ENCODE assay signal across 15 cellular contexts in genomic region chr2:10534514-10535250, GRCh38.
DNase-seq lines count a peak whose midpoint lies in the region; ATAC-seq and TF ChIP-seq lines count a peak whose summit lies in the region.
"Had no signal": no experiment of that assay in that cellular context is flagged by ENCODE, and none has a peak within 500 bp of the region (broad histone marks: within the 10 kb centered on the region; RNA-seq: fewer than 3 reads in every experiment).

No MANE protein-coding gene starts in this region.

- no peak overlapping the region for H3K27ac Mint-ChIP-seq in activated CD8-positive, alpha-beta T cell treated with anti-CD3 and anti-CD28 coated beads for 36 hours
- H3K27ac Mint-ChIP-seq in activated CD8-positive, alpha-beta T cell treated with anti-CD3 and anti-CD28 coated beads, Interleukin-2, amount 10 ng/mL, durations not matched to agents 7 days and 5 days: no peak overlapping the region

- POLR2A ChIA-PET in activated CD8-positive, alpha-beta T cell treated with anti-CD3 and anti-CD28 coated beads for 36 hours (lab: Charles Lee): no interaction called here
- POLR2A ChIA-PET in activated CD8-positive, alpha-beta T cell treated with anti-CD3 and anti-CD28 coated beads, Interleukin-2, amount 10 ng/mL, durations not matched to agents 7 days and 5 days (lab: Charles Lee): no interaction called here

- TF ChIP-seq POLR2A in spleen (IDR thresholded peaks at IDR 0.05): no peak
- TF ChIP-seq POLR2A in ovary (IDR thresholded peaks at IDR 0.05): no peak

- H4K20me1 ChIP-seq in fibroblast of lung (ENCODE audit: control insufficient read depth, extremely low read depth, insufficient read depth, low read length): no peaks in the 10 kb centered on the region

- no peaks in the 10 kb centered on the region for H3K36me3 ChIP-seq in fibroblast of lung (ENCODE audit: control insufficient read depth, insufficient read depth, low read length)
- no peaks in the 10 kb centered on the region for H3K36me3 ChIP-seq in spleen
- H3K36me3 ChIP-seq in ovary: no peaks in the 10 kb centered on the region
- H3K36me3 ChIP-seq: tibial artery had no signal

- H3K36me3 Mint-ChIP-seq in activated CD8-positive, alpha-beta T cell treated with anti-CD3 and anti-CD28 coated beads for 36 hours (ENCODE audit: low read depth): no peaks in the 10 kb centered on the region
- H3K36me3 Mint-ChIP-seq in activated CD8-positive, alpha-beta T cell treated with anti-CD3 and anti-CD28 coated beads, Interleukin-2, amount 10 ng/mL, durations not matched to agents 7 days and 5 days (ENCODE audit: low read depth): no peaks in the 10 kb centered on the region

- H3K4me3 ChIP-seq in fibroblast of lung (replicated peaks in 1 of 4; ENCODE audit: control extremely low read depth in 1 of 4, insufficient read depth in 1 of 4, low read depth in 3 of 4, low read length in 4 of 4): no peak overlapping the region
- H3K4me3 ChIP-seq in spleen: no peak overlapping the region
- no peak overlapping the region for H3K4me3 ChIP-seq in ovary
- H3K4me3 ChIP-seq: lung, tibial artery had no signal

- intact Hi-C loops in activated CD8-positive, alpha-beta T cell treated with anti-CD3 and anti-CD28 coated beads for 36 hours (cut with micrococcal nuclease): no loop called here
- intact Hi-C loops in spleen (cut with DNase I; ENCODE audit: low total_unique reads) (no loop called here), ovary (cut with DNase I) (no loop called here)

- H3K9ac ChIP-seq in fibroblast of lung (ENCODE audit: insufficient read depth, low read length): no peak overlapping the region

- no peak for DNase-seq in activated CD8-positive, alpha-beta T cell treated with anti-CD3 and anti-CD28 coated beads for 36 hours
- DNase-seq in activated CD8-positive, alpha-beta T cell treated with anti-CD3 and anti-CD28 coated beads, Interleukin-2, amount 10 ng/mL, durations not matched to agents 7 days and 5 days: no peak
- DNase-seq in RPMI7951 (ENCODE audit: low read depth): peak; percentile 80
- peak; percentile 12 to 56 for DNase-seq in fibroblast of lung (ENCODE audit: low read depth in 2 of 2)
- DNase-seq in spleen: peak; percentile 66
- DNase-seq in AG08395 (ENCODE audit: low spot score): no peak
- no peak for DNase-seq in ovary
- no peak for DNase-seq in DMS 273 (lab: John Stamatoyannopoulos, UW; ENCODE audit: unreplicated experiment)
- DNase-seq: activated naive CD4-positive, alpha-beta T cell treated with anti-CD3 and anti-CD28 coated beads, Interleukin-2, amount 50 U/mL, for 16 hours; erythroblast; hippocampal formation; NCI-H2171 had no signal

- no peaks in the 10 kb centered on the region for H3K9me3 Mint-ChIP-seq in activated CD8-positive, alpha-beta T cell treated with anti-CD3 and anti-CD28 coated beads for 36 hours
- no peaks in the 10 kb centered on the region for H3K9me3 Mint-ChIP-seq in activated CD8-positive, alpha-beta T cell treated with anti-CD3 and anti-CD28 coated beads, Interleukin-2, amount 10 ng/mL, durations not matched to agents 7 days and 5 days (ENCODE audit: insufficient read depth)

- H3K4me2 ChIP-seq in fibroblast of lung (ENCODE audit: extremely low read depth, insufficient read depth, low read length): no peak overlapping the region

- H2AFZ ChIP-seq in fibroblast of lung (ENCODE audit: low read length): no peak overlapping the region

- WGBS in spleen, 5 donors: 81 to 85% (median 81%) methylated on average over 18 to 19 of the region's 19 CpGs
- WGBS in ovary, 3 donors: 81 to 86% (median 83%) methylated on average over 18 to 19 of the region's 19 CpGs

- H3K27ac ChIP-seq in fibroblast of lung (ENCODE audit: insufficient read depth, low read length) (no peak overlapping the region), spleen (no peak overlapping the region), ovary (no peak overlapping the region)
- H3K27ac ChIP-seq: tibial artery had no signal

- H3K4me3 Mint-ChIP-seq in activated CD8-positive, alpha-beta T cell treated with anti-CD3 and anti-CD28 coated beads for 36 hours: no peak overlapping the region
- H3K4me3 Mint-ChIP-seq in activated CD8-positive, alpha-beta T cell treated with anti-CD3 and anti-CD28 coated beads, Interleukin-2, amount 10 ng/mL, durations not matched to agents 7 days and 5 days: no peak overlapping the region

- peak; percentile 21 for ATAC-seq in activated CD8-positive, alpha-beta T cell treated with anti-CD3 and anti-CD28 coated beads for 36 hours
- ATAC-seq in activated CD8-positive, alpha-beta T cell treated with anti-CD3 and anti-CD28 coated beads, Interleukin-2, amount 10 ng/mL, durations not matched to agents 7 days and 5 days: no peak

- no peak for TF ChIP-seq CTCF in activated CD8-positive, alpha-beta T cell treated with anti-CD3 and anti-CD28 coated beads for 36 hours (IDR thresholded peaks at IDR 0.05)
- no peak for TF ChIP-seq CTCF in fibroblast of lung (conservative IDR thresholded peaks at IDR 0.05 in 1 of 2, IDR thresholded peaks at IDR 0.05 in 1 of 2; ENCODE audit: low read depth in 1 of 2, low read length in 2 of 2)
- no peak for TF ChIP-seq CTCF in spleen (IDR thresholded peaks at IDR 0.05 in 8 of 11, conservative IDR thresholded peaks at IDR 0.05 in 3 of 11)
- no peak for TF ChIP-seq CTCF in ovary (IDR thresholded peaks at IDR 0.05)

- peaks cover 5% of the 10 kb centered on the region for H3K27me3 Mint-ChIP-seq in activated CD8-positive, alpha-beta T cell treated with anti-CD3 and anti-CD28 coated beads for 36 hours
- peaks cover 11% of the 10 kb centered on the region for H3K27me3 Mint-ChIP-seq in activated CD8-positive, alpha-beta T cell treated with anti-CD3 and anti-CD28 coated beads, Interleukin-2, amount 10 ng/mL, durations not matched to agents 7 days and 5 days (ENCODE audit: low read depth)

- H3K79me2 ChIP-seq in fibroblast of lung (ENCODE audit: control insufficient read depth, insufficient read depth, low read length): no peaks in the 10 kb centered on the region

- H3K4me1 ChIP-seq in fibroblast of lung (ENCODE audit: control insufficient read depth, extremely low read depth, insufficient read depth, low read length) (no peaks in the 10 kb centered on the region), spleen (no peaks in the 10 kb centered on the region), ovary (ENCODE audit: insufficient read depth) (no peaks in the 10 kb centered on the region)
- H3K4me1 ChIP-seq: Caco-2, tibial artery had no signal

- no peaks in the 10 kb centered on the region for H3K27me3 ChIP-seq in fibroblast of lung (ENCODE audit: control insufficient read depth, insufficient read depth, low read length)
- H3K27me3 ChIP-seq in spleen (replicated peaks in 1 of 7): peaks cover 0 to 17% (median 0%) of the 10 kb centered on the region in 7 donors
- H3K27me3 ChIP-seq in ovary: no peaks in the 10 kb centered on the region

- H3K9me3 ChIP-seq in fibroblast of lung (ENCODE audit: control insufficient read depth, insufficient read depth, low read depth, low read length) (no peaks in the 10 kb centered on the region), spleen (no peaks in the 10 kb centered on the region), ovary (no peaks in the 10 kb centered on the region)
- H3K9me3 ChIP-seq: Caco-2, tibial artery had no signal

- CTCF ChIA-PET in activated CD8-positive, alpha-beta T cell treated with anti-CD3 and anti-CD28 coated beads for 36 hours (lab: Charles Lee): no interaction called here
- CTCF ChIA-PET in activated CD8-positive, alpha-beta T cell treated with anti-CD3 and anti-CD28 coated beads, Interleukin-2, amount 10 ng/mL, durations not matched to agents 7 days and 5 days (lab: Charles Lee): no interaction called here

- peaks cover 18% of the 10 kb centered on the region for H3K4me1 Mint-ChIP-seq in activated CD8-positive, alpha-beta T cell treated with anti-CD3 and anti-CD28 coated beads for 36 hours (ENCODE audit: low read depth)
- H3K4me1 Mint-ChIP-seq in activated CD8-positive, alpha-beta T cell treated with anti-CD3 and anti-CD28 coated beads, Interleukin-2, amount 10 ng/mL, durations not matched to agents 7 days and 5 days (ENCODE audit: low read depth): peaks cover 21% of the 10 kb centered on the region

- no peak for TF ChIP-seq EP300 in ovary (IDR thresholded peaks at IDR 0.05)

Comparison
In these comparisons a context has a peak if more than half of its experiments do, and no peak if none do; other contexts are left out.
1. DNase-seq: peak in RPMI7951 (single experiment), fibroblast of lung (2 of 2) and spleen (single experiment); none in activated CD8-positive, alpha-beta T cell treated with anti-CD3 and anti-CD28 coated beads for 36 hours (single experiment), activated CD8-positive, alpha-beta T cell treated with anti-CD3 and anti-CD28 coated beads, Interleukin-2, amount 10 ng/mL, durations not matched to agents 7 days and 5 days (single experiment), AG08395 (single experiment), ovary (0 of 5) and DMS 273 (single experiment).